8 cellular contexts compared by ENCODE assay signal in the genomic region with DNA sequence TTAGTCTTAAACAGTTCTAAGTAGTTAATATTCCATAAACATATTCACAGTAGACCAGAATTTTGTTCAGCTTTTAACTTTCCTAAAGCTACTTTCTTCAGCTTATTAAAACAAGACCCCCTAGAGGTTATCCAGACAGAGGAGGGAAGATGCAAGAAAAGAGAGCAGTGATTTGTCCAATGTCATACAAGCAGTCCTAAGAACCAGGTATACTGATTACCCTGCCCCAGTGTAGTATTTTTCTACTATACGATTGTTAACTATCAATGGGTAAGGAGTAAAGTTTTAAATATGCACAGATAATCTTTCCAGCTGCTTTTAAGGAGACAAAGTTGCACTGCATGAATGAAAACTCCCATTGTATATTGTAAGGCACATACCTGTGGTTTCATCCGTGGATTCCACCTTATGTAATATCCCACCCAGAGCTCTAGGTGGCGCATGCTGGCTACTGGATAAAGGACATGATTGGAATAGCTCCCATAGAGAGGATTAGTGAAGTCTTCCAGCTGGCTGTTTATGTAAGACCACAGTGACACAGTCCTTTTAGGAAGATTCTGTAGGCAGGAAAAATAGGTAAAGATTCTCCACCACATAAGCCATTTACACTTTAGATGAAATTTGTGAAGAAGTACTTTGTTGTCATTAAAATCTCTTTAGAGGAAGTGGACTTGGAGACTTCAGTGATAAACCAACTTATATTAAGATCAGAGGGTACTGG. TPM values are rescaled to one million over a fixed set of nuclear protein-coding genes. Genes with fewer than 3 reads are reported as not detected.
DNase-seq lines count a peak whose midpoint lies in the region; ATAC-seq and TF ChIP-seq lines count a peak whose summit lies in the region.

No MANE protein-coding gene starts in this region.

- H4K8ac ChIP-seq in neuronal stem cell (ENCODE audit: low read depth, low read length): no peak overlapping the region

- H3K27ac ChIP-seq in PC-3 (ENCODE audit: low read length) (no peak overlapping the region), neuronal stem cell (replicated peaks; ENCODE audit: low read length) (no peak overlapping the region)

- no peaks in the 10 kb centered on the region for H4K20me1 ChIP-seq in PC-3 (ENCODE audit: low read length)

- no peaks in the 10 kb centered on the region for H3K9me3 Mint-ChIP-seq in IgD-negative memory B cell
- H3K9me3 Mint-ChIP-seq in activated T-cell treated with anti-CD3 and anti-CD28 coated beads, Interleukin-2, amount 50 U/mL, for 4 hours: no peaks in the 10 kb centered on the region

- no peak overlapping the region for H3K4me3 Mint-ChIP-seq in IgD-negative memory B cell
- H3K4me3 Mint-ChIP-seq in activated T-cell treated with anti-CD3 and anti-CD28 coated beads, Interleukin-2, amount 50 U/mL, for 4 hours: no peak overlapping the region

- no peaks in the 10 kb centered on the region for H3K27me3 ChIP-seq in PC-3 (ENCODE audit: low read length)
- no peaks in the 10 kb centered on the region for H3K27me3 ChIP-seq in neuronal stem cell (ENCODE audit: control insufficient read depth in 3 of 3, insufficient read depth in 3 of 3, low read depth in 1 of 3, low read length in 3 of 3)

- H3K9me2 ChIP-seq in PC-3 (replicated peaks; ENCODE audit: low read length): no peaks in the 10 kb centered on the region

- TF ChIP-seq CTCF in PC-3 (conservative IDR thresholded peaks at IDR 0.05; ENCODE audit: low read depth, low read length) (peak; percentile 99), fibroblast of mammary gland (conservative IDR thresholded peaks at IDR 0.05; ENCODE audit: control insufficient read depth, insufficient read depth, low read depth, low read length) (peak; percentile 93)

- H3K9ac ChIP-seq in PC-3 (ENCODE audit: low read length) (no peak overlapping the region), neuronal stem cell (ENCODE audit: low read depth, low read length, poor library complexity) (no peak overlapping the region)

- peak; percentile 56 for DNase-seq in DMS79 treated with DMSO at 0.1 percent for 48 hours (lab: John Stamatoyannopoulos, UW)
- peak; percentile 94 for DNase-seq in PC-3
- DNase-seq in activated T-cell treated with anti-CD3 and anti-CD28 coated beads, Interleukin-2, amount 50 U/mL, for 4 hours: peak; percentile 53
- peak; percentile 90 for DNase-seq in fibroblast of mammary gland (ENCODE audit: low read depth)
- DNase-seq in neuronal stem cell (ENCODE audit: low spot score): peak; percentile 72
- DNase-seq in superior temporal gyrus (ENCODE audit: extremely low spot score): peak; percentile 91

- CTCF ChIA-PET in PC-3 (lab: Charles Lee): interaction anchor here (0.5 to 1.7 kb wide), 11 partner anchors 13 to 728 kb away, joined by 3 to 19 read pairs (median 4); partner anchors contain the start of genes CCDC82, JRKL and MAML2

- peaks cover 0 to 2% (median 0%) of the 10 kb centered on the region in 3 donors for H3K4me1 Mint-ChIP-seq in IgD-negative memory B cell
- peaks cover 3% of the 10 kb centered on the region for H3K4me1 Mint-ChIP-seq in activated T-cell treated with anti-CD3 and anti-CD28 coated beads, Interleukin-2, amount 50 U/mL, for 4 hours (ENCODE audit: low read depth)

- intact Hi-C loops in PC-3 (cut with micrococcal nuclease): loop anchor here (1.0 to 10.0 kb wide), 7 partner anchors 132 to 590 kb away; partner anchors contain the start of gene MAML2

- H2BK12ac ChIP-seq in neuronal stem cell (ENCODE audit: low read length): no peak overlapping the region

- H3K18ac ChIP-seq in neuronal stem cell (ENCODE audit: low read length): no peak overlapping the region

- H3K79me1 ChIP-seq in neuronal stem cell (ENCODE audit: low read depth, low read length): no peaks in the 10 kb centered on the region

- H3K27me3 Mint-ChIP-seq in IgD-negative memory B cell: no peaks in the 10 kb centered on the region
- no peaks in the 10 kb centered on the region for H3K27me3 Mint-ChIP-seq in activated T-cell treated with anti-CD3 and anti-CD28 coated beads, Interleukin-2, amount 50 U/mL, for 4 hours (ENCODE audit: low read depth)

- no TSS peak for BruUV-seq in PC-3 (replicated peaks; lab: Mats Ljungman, UMichigan)

- peaks cover 12% of the 10 kb centered on the region for H3F3A ChIP-seq in PC-3 (ENCODE audit: low read length, unreplicated experiment)

- peaks cover 56% of the 10 kb centered on the region for H3K36me3 ChIP-seq in PC-3 (ENCODE audit: low read depth, low read length)
- peaks cover 1 to 100% of the 10 kb centered on the region in 2 donors for H3K36me3 ChIP-seq in neuronal stem cell (replicated peaks in 1 of 2; ENCODE audit: control insufficient read depth in 2 of 2, insufficient read depth in 2 of 2, low read length in 2 of 2)

- no peak overlapping the region for H3K4ac ChIP-seq in neuronal stem cell (ENCODE audit: low read length)

- H3K4me3 ChIP-seq in PC-3 (ENCODE audit: low read length) (no peak overlapping the region), fibroblast of mammary gland (ENCODE audit: control insufficient read depth, low read depth, low read length) (no peak overlapping the region), neuronal stem cell (ENCODE audit: low read length in 2 of 2) (no peak overlapping the region)

- H2AFZ ChIP-seq in PC-3 (ENCODE audit: low read length) (no peak overlapping the region), neuronal stem cell (ENCODE audit: low read length) (no peak overlapping the region)

- POLR2A ChIA-PET in PC-3 (lab: Charles Lee; ENCODE audit: unreplicated experiment): interaction anchor here (0.6 to 0.7 kb wide), 2 partner anchors 554 to 1226 kb away, joined by 3 to 4 read pairs; partner anchors contain the start of gene CCDC82

- H2BK5ac ChIP-seq in neuronal stem cell (ENCODE audit: low read length): no peak overlapping the region

- H2AK5ac ChIP-seq in neuronal stem cell (ENCODE audit: low read depth, low read length): no peak overlapping the region

- no peak overlapping the region for H3K23ac ChIP-seq in neuronal stem cell (ENCODE audit: low read depth, low read length, poor library complexity)

- peaks cover 38% of the 10 kb centered on the region for H3K4me1 ChIP-seq in PC-3 (ENCODE audit: insufficient read depth, low read length)
- no peaks in the 10 kb centered on the region for H3K4me1 ChIP-seq in neuronal stem cell (ENCODE audit: control insufficient read depth in 2 of 2, insufficient read depth in 1 of 2, low read depth in 1 of 2, low read length in 2 of 2)

- H2BK15ac ChIP-seq in neuronal stem cell (ENCODE audit: low read length): no peak overlapping the region

- no CpG with 5 or more reads among the region's 3 CpGs for WGBS in neuronal stem cell (ENCODE audit: extremely low coverage in 2 of 2, insufficient read length in 2 of 2, insufficient replicate concordance in 1 of 2), 2 donors

- peaks cover under 1% of the 10 kb centered on the region for H3K36me3 Mint-ChIP-seq in IgD-negative memory B cell
- H3K36me3 Mint-ChIP-seq in activated T-cell treated with anti-CD3 and anti-CD28 coated beads, Interleukin-2, amount 50 U/mL, for 4 hours (ENCODE audit: insufficient read depth): peaks cover 25% of the 10 kb centered on the region

- H3K14ac ChIP-seq in neuronal stem cell (ENCODE audit: low read length): no peak overlapping the region

- peak overlapping the region in 2 of 3 donors; percentile 2 to 11 for H3K27ac Mint-ChIP-seq in IgD-negative memory B cell

- ATAC-seq in GM21619 (IDR thresholded peaks at IDR 0.05; ENCODE audit: unreplicated experiment) (peak; percentile 96), PC-3 (peak; percentile 61)
- ATAC-seq in activated T-cell treated with anti-CD3 and anti-CD28 coated beads, Interleukin-2, amount 50 U/mL, for 4 hours: peak; percentile 80 to 94

- H3K9me3 ChIP-seq in PC-3 (ENCODE audit: low read length) (no peaks in the 10 kb centered on the region), neuronal stem cell (replicated peaks in 1 of 2; ENCODE audit: control insufficient read depth in 2 of 2, insufficient read depth in 1 of 2, low read depth in 1 of 2, low read length in 2 of 2) (no peaks in the 10 kb centered on the region)

- H4K91ac ChIP-seq in neuronal stem cell (ENCODE audit: low read depth, low read length, poor library complexity): no peak overlapping the region

- H3K79me2 ChIP-seq in PC-3 (ENCODE audit: low read length): no peaks in the 10 kb centered on the region

- H3K4me2 ChIP-seq in PC-3 (ENCODE audit: low read length) (no peak overlapping the region), neuronal stem cell (ENCODE audit: insufficient read depth, low read length, poor library complexity, severe bottlenecking) (no peak overlapping the region)

- H2BK120ac ChIP-seq in neuronal stem cell (ENCODE audit: low read depth, low read length): no peak overlapping the region

RNA-seq across cellular contexts. Expression of gene CEP57, which starts 45.6 kb away (rescaled TPM):
- 47.4 TPM for polyA plus RNA-seq in IgD-negative memory B cell
- total RNA-seq in PC-3 (2014; rRNA removed): 36.7 and 38.1 TPM in 2 replicates
- 10 to 100 TPM; 27.7 to 40.1 (median 39.0) TPM for total RNA-seq in activated T-cell treated with anti-CD3 and anti-CD28 coated beads, Interleukin-2, amount 50 U/mL, for 4 hours
- polyA plus RNA-seq in neuronal stem cell (2013, experiment 1 of 2): 72.7 TPM
- 73.7 TPM for polyA plus RNA-seq in neuronal stem cell (2013, experiment 2 of 2)

RNA-seq across cellular contexts. Expression of gene FAM76B, which starts 46.3 kb away (rescaled TPM):
- polyA plus RNA-seq in IgD-negative memory B cell: 19.6 TPM
- 13.3 and 14.9 TPM in 2 replicates for total RNA-seq in PC-3 (2014; rRNA removed)
- 10 to 100 TPM; 19.8 to 25.3 (median 23.2) TPM for total RNA-seq in activated T-cell treated with anti-CD3 and anti-CD28 coated beads, Interleukin-2, amount 50 U/mL, for 4 hours
- 39.2 TPM for polyA plus RNA-seq in neuronal stem cell (2013, experiment 1 of 2)
- polyA plus RNA-seq in neuronal stem cell (2013, experiment 2 of 2): 40.7 TPM
